In the genomic region with DNA sequence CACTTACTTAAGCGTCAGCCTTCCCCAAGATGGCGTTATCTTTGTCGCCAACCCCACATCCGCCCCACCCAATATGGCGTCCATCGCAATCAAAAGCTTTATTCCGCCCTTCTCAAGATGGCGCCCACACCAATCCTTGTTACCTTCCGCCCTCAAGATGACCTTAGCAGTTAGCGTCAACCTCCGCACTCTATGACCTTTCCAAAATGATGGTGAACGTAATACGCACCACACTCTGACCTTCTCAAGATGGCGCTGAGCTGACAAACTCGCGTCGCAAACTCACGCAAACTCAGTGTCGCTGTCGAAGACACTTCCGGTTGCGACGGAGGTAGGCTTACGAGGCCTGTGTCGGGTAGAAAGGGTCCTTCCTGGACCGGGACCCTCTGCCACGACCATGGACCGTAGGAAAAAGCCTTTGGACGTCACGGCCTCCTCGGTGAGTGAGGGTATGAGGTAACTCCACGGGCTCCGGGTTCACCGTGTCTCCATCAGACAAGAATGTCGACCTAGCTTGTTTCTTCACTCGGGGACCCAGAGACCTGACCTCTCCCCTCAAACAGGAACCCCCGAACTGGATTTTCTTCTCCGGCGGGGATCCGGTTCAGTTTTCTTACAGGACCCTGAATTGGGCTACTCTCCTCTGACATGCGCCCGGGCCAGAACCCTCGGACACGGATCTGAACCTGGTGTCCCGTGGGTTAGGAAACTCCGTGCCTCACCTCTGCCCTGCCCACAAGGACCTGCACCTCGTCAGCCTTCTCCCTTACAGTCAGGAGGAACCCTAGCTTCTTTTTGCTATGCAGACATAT, we compare ENCODE assay signal across 1 cellular context.
TF ChIP-seq lines count a peak whose summit lies in the region.

A gene (plus strand): TSS at position 323 of the 812 bp plus-strand sequence. CDS start 75 bp downstream, at position 398.

TF ChIP-seq in K562, 482 proteins besides CTCF, POLR2A, EP300 and RAD21 (continued from another document and continues in another):
- TF ChIP-seq, protein P1, sequence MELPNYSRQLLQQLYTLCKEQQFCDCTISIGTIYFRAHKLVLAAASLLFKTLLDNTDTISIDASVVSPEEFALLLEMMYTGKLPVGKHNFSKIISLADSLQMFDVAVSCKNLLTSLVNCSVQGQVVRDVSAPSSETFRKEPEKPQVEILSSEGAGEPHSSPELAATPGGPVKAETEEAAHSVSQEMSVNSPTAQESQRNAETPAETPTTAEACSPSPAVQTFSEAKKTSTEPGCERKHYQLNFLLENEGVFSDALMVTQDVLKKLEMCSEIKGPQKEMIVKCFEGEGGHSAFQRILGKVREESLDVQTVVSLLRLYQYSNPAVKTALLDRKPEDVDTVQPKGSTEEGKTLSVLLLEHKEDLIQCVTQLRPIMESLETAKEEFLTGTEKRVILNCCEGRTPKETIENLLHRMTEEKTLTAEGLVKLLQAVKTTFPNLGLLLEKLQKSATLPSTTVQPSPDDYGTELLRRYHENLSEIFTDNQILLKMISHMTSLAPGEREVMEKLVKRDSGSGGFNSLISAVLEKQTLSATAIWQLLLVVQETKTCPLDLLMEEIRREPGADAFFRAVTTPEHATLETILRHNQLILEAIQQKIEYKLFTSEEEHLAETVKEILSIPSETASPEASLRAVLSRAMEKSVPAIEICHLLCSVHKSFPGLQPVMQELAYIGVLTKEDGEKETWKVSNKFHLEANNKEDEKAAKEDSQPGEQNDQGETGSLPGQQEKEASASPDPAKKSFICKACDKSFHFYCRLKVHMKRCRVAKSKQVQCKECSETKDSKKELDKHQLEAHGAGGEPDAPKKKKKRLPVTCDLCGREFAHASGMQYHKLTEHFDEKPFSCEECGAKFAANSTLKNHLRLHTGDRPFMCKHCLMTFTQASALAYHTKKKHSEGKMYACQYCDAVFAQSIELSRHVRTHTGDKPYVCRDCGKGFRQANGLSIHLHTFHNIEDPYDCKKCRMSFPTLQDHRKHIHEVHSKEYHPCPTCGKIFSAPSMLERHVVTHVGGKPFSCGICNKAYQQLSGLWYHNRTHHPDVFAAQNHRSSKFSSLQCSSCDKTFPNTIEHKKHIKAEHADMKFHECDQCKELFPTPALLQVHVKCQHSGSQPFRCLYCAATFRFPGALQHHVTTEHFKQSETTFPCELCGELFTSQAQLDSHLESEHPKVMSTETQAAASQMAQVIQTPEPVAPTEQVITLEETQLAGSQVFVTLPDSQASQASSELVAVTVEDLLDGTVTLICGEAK (IDR thresholded peaks at IDR 0.05) = peak; percentile 97
- TF ChIP-seq, protein P1 (CRISPR knock-in tag; IDR thresholded peaks at IDR 0.05) = no peak
- TF ChIP-seq SUPT5H (IDR thresholded peaks at IDR 0.05) (peak; percentile 94), PCBP2 (IDR thresholded peaks at IDR 0.05; ENCODE audit: low read depth, low read length, poor library complexity, severe bottlenecking) (no peak), SREBF1 (IDR thresholded peaks at IDR 0.05; ENCODE audit: borderline replicate concordance, low read depth, low read length) (peak; percentile 87), HDAC1 (IDR thresholded peaks at IDR 0.05) (peak in 1 of 2 experiments; percentile 87; a peak in 1 of 4 replicates), ZNF24 (IDR thresholded peaks at IDR 0.05) (peak; percentile 39; the same call in 1 of the 2 replicates), GABPB2 (CRISPR knock-in tag; conservative IDR thresholded peaks at IDR 0.05) (no peak), ZNF184 (CRISPR knock-in tag; IDR thresholded peaks at IDR 0.05) (no peak), PML (IDR thresholded peaks at IDR 0.05; ENCODE audit: low read length) (peak; percentile 77), ARID1B (IDR thresholded peaks at IDR 0.05) (peak; percentile 54; the same call in 1 of the 2 replicates), ZFP1 (CRISPR knock-in tag; IDR thresholded peaks at IDR 0.05) (no peak), ARHGAP35 (IDR thresholded peaks at IDR 0.05; ENCODE audit: partially characterized antibody) (no peak), LEF1 (IDR thresholded peaks at IDR 0.05) (no peak), SP1 (CRISPR knock-in tag; IDR thresholded peaks at IDR 0.05) (peak; percentile 94), SRF (CRISPR knock-in tag; IDR thresholded peaks at IDR 0.05) (peak in 1 of 2 experiments; percentile 90; a peak in 2 of 4 replicates), MTA1 (IDR thresholded peaks at IDR 0.05; ENCODE audit: borderline replicate concordance) (peak; percentile 99), SMAD2 (IDR thresholded peaks at IDR 0.05; ENCODE audit: low read depth, low read length) (no peak), SIRT6 (IDR thresholded peaks at IDR 0.05; ENCODE audit: low read depth, low read length) (no peak), EZH2 (IDR thresholded peaks at IDR 0.05; ENCODE audit: borderline replicate concordance, low read depth, low read length) (no peak), PHB2 (IDR thresholded peaks at IDR 0.05; ENCODE audit: low read depth) (0 out of 2 replicates have a peak, but pooled peaks have one; percentile 20), KHSRP (IDR thresholded peaks at IDR 0.05) (peak; percentile 68; the same call in 1 of the 2 replicates), ETS2 (tag; IDR thresholded peaks at IDR 0.05; ENCODE audit: borderline replicate concordance, poor library complexity, severe bottlenecking) (no peak), CTBP1 (IDR thresholded peaks at IDR 0.05; ENCODE audit: borderline replicate concordance) (peak; percentile 95), ZNF551 (CRISPR knock-in tag; IDR thresholded peaks at IDR 0.05) (no peak), ZNF785 (CRISPR knock-in tag; IDR thresholded peaks at IDR 0.05) (no peak), ARNT (IDR thresholded peaks at IDR 0.05) (peak in 1 of 2 experiments; percentile 90; a peak in 2 of 4 replicates), KDM2B (CRISPR knock-in tag; IDR thresholded peaks at IDR 0.05) (no peak), PHF20 (IDR thresholded peaks at IDR 0.05; ENCODE audit: partially characterized antibody) (peak; percentile 96), LARP7 (IDR thresholded peaks at IDR 0.05) (no peak)
- TF ChIP-seq, protein P2, sequence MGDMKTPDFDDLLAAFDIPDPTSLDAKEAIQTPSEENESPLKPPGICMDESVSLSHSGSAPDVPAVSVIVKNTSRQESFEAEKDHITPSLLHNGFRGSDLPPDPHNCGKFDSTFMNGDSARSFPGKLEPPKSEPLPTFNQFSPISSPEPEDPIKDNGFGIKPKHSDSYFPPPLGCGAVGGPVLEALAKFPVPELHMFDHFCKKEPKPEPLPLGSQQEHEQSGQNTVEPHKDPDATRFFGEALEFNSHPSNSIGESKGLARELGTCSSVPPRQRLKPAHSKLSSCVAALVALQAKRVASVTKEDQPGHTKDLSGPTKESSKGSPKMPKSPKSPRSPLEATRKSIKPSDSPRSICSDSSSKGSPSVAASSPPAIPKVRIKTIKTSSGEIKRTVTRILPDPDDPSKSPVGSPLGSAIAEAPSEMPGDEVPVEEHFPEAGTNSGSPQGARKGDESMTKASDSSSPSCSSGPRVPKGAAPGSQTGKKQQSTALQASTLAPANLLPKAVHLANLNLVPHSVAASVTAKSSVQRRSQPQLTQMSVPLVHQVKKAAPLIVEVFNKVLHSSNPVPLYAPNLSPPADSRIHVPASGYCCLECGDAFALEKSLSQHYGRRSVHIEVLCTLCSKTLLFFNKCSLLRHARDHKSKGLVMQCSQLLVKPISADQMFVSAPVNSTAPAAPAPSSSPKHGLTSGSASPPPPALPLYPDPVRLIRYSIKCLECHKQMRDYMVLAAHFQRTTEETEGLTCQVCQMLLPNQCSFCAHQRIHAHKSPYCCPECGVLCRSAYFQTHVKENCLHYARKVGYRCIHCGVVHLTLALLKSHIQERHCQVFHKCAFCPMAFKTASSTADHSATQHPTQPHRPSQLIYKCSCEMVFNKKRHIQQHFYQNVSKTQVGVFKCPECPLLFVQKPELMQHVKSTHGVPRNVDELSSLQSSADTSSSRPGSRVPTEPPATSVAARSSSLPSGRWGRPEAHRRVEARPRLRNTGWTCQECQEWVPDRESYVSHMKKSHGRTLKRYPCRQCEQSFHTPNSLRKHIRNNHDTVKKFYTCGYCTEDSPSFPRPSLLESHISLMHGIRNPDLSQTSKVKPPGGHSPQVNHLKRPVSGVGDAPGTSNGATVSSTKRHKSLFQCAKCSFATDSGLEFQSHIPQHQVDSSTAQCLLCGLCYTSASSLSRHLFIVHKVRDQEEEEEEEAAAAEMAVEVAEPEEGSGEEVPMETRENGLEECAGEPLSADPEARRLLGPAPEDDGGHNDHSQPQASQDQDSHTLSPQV (IDR thresholded peaks at IDR 0.05) = no peak
- TF ChIP-seq, protein P3, sequence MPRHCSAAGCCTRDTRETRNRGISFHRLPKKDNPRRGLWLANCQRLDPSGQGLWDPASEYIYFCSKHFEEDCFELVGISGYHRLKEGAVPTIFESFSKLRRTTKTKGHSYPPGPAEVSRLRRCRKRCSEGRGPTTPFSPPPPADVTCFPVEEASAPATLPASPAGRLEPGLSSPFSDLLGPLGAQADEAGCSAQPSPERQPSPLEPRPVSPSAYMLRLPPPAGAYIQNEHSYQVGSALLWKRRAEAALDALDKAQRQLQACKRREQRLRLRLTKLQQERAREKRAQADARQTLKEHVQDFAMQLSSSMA (CRISPR knock-in tag; IDR thresholded peaks at IDR 0.05) = peak; percentile 100
- TF ChIP-seq, protein P4, sequence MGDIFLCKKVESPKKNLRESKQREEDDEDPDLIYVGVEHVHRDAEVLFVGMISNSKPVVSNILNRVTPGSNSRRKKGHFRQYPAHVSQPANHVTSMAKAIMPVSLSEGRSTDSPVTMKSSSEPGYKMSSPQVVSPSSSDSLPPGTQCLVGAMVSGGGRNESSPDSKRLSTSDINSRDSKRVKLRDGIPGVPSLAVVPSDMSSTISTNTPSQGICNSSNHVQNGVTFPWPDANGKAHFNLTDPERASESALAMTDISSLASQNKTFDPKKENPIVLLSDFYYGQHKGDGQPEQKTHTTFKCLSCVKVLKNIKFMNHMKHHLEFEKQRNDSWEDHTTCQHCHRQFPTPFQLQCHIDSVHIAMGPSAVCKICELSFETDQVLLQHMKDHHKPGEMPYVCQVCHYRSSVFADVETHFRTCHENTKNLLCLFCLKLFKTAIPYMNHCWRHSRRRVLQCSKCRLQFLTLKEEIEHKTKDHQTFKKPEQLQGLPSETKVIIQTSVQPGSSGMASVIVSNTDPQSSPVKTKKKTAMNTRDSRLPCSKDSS (IDR thresholded peaks at IDR 0.05; ENCODE audit: low read depth, partially characterized antibody) = no peak
- TF ChIP-seq, protein P5, sequence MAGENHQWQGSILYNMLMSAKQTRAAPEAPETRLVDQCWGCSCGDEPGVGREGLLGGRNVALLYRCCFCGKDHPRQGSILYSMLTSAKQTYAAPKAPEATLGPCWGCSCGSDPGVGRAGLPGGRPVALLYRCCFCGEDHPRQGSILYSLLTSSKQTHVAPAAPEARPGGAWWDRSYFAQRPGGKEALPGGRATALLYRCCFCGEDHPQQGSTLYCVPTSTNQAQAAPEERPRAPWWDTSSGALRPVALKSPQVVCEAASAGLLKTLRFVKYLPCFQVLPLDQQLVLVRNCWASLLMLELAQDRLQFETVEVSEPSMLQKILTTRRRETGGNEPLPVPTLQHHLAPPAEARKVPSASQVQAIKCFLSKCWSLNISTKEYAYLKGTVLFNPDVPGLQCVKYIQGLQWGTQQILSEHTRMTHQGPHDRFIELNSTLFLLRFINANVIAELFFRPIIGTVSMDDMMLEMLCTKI (IDR thresholded peaks at IDR 0.05; ENCODE audit: partially characterized antibody) = no peak
- TF ChIP-seq, protein P6, sequence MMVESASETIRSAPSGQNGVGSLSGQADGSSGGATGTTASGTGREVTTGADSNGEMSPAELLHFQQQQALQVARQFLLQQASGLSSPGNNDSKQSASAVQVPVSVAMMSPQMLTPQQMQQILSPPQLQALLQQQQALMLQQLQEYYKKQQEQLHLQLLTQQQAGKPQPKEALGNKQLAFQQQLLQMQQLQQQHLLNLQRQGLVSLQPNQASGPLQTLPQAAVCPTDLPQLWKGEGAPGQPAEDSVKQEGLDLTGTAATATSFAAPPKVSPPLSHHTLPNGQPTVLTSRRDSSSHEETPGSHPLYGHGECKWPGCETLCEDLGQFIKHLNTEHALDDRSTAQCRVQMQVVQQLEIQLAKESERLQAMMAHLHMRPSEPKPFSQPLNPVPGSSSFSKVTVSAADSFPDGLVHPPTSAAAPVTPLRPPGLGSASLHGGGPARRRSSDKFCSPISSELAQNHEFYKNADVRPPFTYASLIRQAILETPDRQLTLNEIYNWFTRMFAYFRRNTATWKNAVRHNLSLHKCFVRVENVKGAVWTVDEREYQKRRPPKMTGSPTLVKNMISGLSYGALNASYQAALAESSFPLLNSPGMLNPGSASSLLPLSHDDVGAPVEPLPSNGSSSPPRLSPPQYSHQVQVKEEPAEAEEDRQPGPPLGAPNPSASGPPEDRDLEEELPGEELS (CRISPR knock-in tag; IDR thresholded peaks at IDR 0.05; ENCODE audit: borderline replicate concordance) = peak; percentile 84; the same call in 1 of the 2 replicates
- TF ChIP-seq, protein P7, sequence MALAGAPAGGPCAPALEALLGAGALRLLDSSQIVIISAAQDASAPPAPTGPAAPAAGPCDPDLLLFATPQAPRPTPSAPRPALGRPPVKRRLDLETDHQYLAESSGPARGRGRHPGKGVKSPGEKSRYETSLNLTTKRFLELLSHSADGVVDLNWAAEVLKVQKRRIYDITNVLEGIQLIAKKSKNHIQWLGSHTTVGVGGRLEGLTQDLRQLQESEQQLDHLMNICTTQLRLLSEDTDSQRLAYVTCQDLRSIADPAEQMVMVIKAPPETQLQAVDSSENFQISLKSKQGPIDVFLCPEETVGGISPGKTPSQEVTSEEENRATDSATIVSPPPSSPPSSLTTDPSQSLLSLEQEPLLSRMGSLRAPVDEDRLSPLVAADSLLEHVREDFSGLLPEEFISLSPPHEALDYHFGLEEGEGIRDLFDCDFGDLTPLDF (CRISPR knock-in tag; IDR thresholded peaks at IDR 0.05) = no peak
